ENCODE assay signal across 1 cellular context in genomic region chr6:26025047-26025893, GRCh38.
TF ChIP-seq lines count a peak whose summit lies in the region.

No MANE protein-coding gene starts in this region.

TF ChIP-seq in K562, 482 proteins besides CTCF, POLR2A, EP300 and RAD21 (continued from another document):
- TF ChIP-seq, protein P1, sequence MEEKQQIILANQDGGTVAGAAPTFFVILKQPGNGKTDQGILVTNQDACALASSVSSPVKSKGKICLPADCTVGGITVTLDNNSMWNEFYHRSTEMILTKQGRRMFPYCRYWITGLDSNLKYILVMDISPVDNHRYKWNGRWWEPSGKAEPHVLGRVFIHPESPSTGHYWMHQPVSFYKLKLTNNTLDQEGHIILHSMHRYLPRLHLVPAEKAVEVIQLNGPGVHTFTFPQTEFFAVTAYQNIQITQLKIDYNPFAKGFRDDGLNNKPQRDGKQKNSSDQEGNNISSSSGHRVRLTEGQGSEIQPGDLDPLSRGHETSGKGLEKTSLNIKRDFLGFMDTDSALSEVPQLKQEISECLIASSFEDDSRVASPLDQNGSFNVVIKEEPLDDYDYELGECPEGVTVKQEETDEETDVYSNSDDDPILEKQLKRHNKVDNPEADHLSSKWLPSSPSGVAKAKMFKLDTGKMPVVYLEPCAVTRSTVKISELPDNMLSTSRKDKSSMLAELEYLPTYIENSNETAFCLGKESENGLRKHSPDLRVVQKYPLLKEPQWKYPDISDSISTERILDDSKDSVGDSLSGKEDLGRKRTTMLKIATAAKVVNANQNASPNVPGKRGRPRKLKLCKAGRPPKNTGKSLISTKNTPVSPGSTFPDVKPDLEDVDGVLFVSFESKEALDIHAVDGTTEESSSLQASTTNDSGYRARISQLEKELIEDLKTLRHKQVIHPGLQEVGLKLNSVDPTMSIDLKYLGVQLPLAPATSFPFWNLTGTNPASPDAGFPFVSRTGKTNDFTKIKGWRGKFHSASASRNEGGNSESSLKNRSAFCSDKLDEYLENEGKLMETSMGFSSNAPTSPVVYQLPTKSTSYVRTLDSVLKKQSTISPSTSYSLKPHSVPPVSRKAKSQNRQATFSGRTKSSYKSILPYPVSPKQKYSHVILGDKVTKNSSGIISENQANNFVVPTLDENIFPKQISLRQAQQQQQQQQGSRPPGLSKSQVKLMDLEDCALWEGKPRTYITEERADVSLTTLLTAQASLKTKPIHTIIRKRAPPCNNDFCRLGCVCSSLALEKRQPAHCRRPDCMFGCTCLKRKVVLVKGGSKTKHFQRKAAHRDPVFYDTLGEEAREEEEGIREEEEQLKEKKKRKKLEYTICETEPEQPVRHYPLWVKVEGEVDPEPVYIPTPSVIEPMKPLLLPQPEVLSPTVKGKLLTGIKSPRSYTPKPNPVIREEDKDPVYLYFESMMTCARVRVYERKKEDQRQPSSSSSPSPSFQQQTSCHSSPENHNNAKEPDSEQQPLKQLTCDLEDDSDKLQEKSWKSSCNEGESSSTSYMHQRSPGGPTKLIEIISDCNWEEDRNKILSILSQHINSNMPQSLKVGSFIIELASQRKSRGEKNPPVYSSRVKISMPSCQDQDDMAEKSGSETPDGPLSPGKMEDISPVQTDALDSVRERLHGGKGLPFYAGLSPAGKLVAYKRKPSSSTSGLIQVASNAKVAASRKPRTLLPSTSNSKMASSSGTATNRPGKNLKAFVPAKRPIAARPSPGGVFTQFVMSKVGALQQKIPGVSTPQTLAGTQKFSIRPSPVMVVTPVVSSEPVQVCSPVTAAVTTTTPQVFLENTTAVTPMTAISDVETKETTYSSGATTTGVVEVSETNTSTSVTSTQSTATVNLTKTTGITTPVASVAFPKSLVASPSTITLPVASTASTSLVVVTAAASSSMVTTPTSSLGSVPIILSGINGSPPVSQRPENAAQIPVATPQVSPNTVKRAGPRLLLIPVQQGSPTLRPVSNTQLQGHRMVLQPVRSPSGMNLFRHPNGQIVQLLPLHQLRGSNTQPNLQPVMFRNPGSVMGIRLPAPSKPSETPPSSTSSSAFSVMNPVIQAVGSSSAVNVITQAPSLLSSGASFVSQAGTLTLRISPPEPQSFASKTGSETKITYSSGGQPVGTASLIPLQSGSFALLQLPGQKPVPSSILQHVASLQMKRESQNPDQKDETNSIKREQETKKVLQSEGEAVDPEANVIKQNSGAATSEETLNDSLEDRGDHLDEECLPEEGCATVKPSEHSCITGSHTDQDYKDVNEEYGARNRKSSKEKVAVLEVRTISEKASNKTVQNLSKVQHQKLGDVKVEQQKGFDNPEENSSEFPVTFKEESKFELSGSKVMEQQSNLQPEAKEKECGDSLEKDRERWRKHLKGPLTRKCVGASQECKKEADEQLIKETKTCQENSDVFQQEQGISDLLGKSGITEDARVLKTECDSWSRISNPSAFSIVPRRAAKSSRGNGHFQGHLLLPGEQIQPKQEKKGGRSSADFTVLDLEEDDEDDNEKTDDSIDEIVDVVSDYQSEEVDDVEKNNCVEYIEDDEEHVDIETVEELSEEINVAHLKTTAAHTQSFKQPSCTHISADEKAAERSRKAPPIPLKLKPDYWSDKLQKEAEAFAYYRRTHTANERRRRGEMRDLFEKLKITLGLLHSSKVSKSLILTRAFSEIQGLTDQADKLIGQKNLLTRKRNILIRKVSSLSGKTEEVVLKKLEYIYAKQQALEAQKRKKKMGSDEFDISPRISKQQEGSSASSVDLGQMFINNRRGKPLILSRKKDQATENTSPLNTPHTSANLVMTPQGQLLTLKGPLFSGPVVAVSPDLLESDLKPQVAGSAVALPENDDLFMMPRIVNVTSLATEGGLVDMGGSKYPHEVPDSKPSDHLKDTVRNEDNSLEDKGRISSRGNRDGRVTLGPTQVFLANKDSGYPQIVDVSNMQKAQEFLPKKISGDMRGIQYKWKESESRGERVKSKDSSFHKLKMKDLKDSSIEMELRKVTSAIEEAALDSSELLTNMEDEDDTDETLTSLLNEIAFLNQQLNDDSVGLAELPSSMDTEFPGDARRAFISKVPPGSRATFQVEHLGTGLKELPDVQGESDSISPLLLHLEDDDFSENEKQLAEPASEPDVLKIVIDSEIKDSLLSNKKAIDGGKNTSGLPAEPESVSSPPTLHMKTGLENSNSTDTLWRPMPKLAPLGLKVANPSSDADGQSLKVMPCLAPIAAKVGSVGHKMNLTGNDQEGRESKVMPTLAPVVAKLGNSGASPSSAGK (IDR thresholded peaks at IDR 0.05): peak; percentile 22; the same call in 1 of the 2 replicates
- TF ChIP-seq GATAD2B (IDR thresholded peaks at IDR 0.05; ENCODE audit: borderline replicate concordance): peak; percentile 13; the same call in 1 of the 2 replicates
- no peak for TF ChIP-seq HNRNPK (IDR thresholded peaks at IDR 0.05; ENCODE audit: low read depth, low read length, poor library complexity, severe bottlenecking)
- TF ChIP-seq SAP30 (IDR thresholded peaks at IDR 0.05; ENCODE audit: borderline replicate concordance, insufficient read depth, low read depth, low read length, poor library complexity, severe bottlenecking): no peak
- TF ChIP-seq NFRKB (IDR thresholded peaks at IDR 0.05; ENCODE audit: low read depth): peak; percentile 94
- no peak for TF ChIP-seq MTA1 (IDR thresholded peaks at IDR 0.05; ENCODE audit: borderline replicate concordance)
- no peak for TF ChIP-seq IRF2 (CRISPR knock-in tag; IDR thresholded peaks at IDR 0.05)
- TF ChIP-seq SMARCA4 (IDR thresholded peaks at IDR 0.05): peak; percentile 99
- TF ChIP-seq CEBPB (tag; IDR thresholded peaks at IDR 0.05): peak; percentile 94
- no peak for TF ChIP-seq ZNF778 (CRISPR knock-in tag; IDR thresholded peaks at IDR 0.05)
- peak; percentile 60; the same call in 1 of the 2 replicates for TF ChIP-seq ZNF589 (CRISPR knock-in tag; IDR thresholded peaks at IDR 0.05; ENCODE audit: low read depth)
- TF ChIP-seq NCOA2 (IDR thresholded peaks at IDR 0.05; ENCODE audit: partially characterized antibody in 2 of 2): no peak
- peak in 1 of 2 experiments; percentile 22; a peak in 1 of 4 replicates for TF ChIP-seq TBL1XR1 (IDR thresholded peaks at IDR 0.05; ENCODE audit: low read length in 2 of 2)
- TF ChIP-seq FOXO4 (CRISPR knock-in tag; IDR thresholded peaks at IDR 0.05): 0 out of 2 replicates have a peak, but pooled peaks have one; percentile 57
- 0 out of 2 replicates have a peak, but pooled peaks have one; percentile 36 for TF ChIP-seq MTA2 (IDR thresholded peaks at IDR 0.05; ENCODE audit: low read depth)
- TF ChIP-seq GATA2 (CRISPR knock-in tag; IDR thresholded peaks at IDR 0.05): peak; percentile 47; the same call in 1 of the 2 replicates
- TF ChIP-seq TAF9B (IDR thresholded peaks at IDR 0.05; ENCODE audit: partially characterized antibody): peak; percentile 83
- TF ChIP-seq, protein P2, sequence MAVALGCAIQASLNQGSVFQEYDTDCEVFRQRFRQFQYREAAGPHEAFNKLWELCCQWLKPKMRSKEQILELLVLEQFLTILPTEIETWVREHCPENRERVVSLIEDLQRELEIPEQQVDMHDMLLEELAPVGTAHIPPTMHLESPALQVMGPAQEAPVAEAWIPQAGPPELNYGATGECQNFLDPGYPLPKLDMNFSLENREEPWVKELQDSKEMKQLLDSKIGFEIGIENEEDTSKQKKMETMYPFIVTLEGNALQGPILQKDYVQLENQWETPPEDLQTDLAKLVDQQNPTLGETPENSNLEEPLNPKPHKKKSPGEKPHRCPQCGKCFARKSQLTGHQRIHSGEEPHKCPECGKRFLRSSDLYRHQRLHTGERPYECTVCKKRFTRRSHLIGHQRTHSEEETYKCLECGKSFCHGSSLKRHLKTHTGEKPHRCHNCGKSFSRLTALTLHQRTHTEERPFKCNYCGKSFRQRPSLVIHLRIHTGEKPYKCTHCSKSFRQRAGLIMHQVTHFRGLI (CRISPR knock-in tag; IDR thresholded peaks at IDR 0.05): 0 out of 2 replicates have a peak, but pooled peaks have one; percentile 26
- peak; percentile 100 for TF ChIP-seq FOSL1 (tag; conservative IDR thresholded peaks at IDR 0.05)
- TF ChIP-seq ELF2 (CRISPR knock-in tag; IDR thresholded peaks at IDR 0.05): no peak
- peak; percentile 59 for TF ChIP-seq MBD2 (IDR thresholded peaks at IDR 0.05; ENCODE audit: borderline replicate concordance, low read depth)
- TF ChIP-seq MEIS2 (IDR thresholded peaks at IDR 0.05; ENCODE audit: partially characterized antibody): peak; percentile 86
- TF ChIP-seq, protein P3, sequence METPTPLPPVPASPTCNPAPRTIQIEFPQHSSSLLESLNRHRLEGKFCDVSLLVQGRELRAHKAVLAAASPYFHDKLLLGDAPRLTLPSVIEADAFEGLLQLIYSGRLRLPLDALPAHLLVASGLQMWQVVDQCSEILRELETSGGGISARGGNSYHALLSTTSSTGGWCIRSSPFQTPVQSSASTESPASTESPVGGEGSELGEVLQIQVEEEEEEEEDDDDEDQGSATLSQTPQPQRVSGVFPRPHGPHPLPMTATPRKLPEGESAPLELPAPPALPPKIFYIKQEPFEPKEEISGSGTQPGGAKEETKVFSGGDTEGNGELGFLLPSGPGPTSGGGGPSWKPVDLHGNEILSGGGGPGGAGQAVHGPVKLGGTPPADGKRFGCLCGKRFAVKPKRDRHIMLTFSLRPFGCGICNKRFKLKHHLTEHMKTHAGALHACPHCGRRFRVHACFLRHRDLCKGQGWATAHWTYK (CRISPR knock-in tag; IDR thresholded peaks at IDR 0.05): no peak
- peak; percentile 42 to 52; a peak in 3 of 4 replicates for TF ChIP-seq TRIM24 (IDR thresholded peaks at IDR 0.05)
- no peak for TF ChIP-seq FOXK1 (CRISPR knock-in tag; IDR thresholded peaks at IDR 0.05; ENCODE audit: borderline replicate concordance)
TF ChIP-seq in K562: peak in this region for 99.
